Comparison of ENCODE assay signal across 2 cellular contexts in genomic region chr3:152192936-152193672, GRCh38.
TF ChIP-seq lines count a peak whose summit lies in the region.

No MANE protein-coding gene starts in this region.

TF ChIP-seq in A549, 52 proteins besides CTCF, POLR2A, EP300 and RAD21:
- no peak for TF ChIP-seq ELK1 (IDR thresholded peaks at IDR 0.05; ENCODE audit: low read depth, low read length)
- no peak for TF ChIP-seq ZC3H11A (IDR thresholded peaks at IDR 0.05)
- TF ChIP-seq MAX (IDR thresholded peaks at IDR 0.05): no peak
- TF ChIP-seq EHF (CRISPR knock-in tag; IDR thresholded peaks at IDR 0.05): no peak
- TF ChIP-seq ESRRA (IDR thresholded peaks at IDR 0.05; ENCODE audit: borderline replicate concordance, low read length): no peak
- no peak for TF ChIP-seq RCOR1 (IDR thresholded peaks at IDR 0.05; ENCODE audit: low read depth, low read length)
- TF ChIP-seq HDAC2 (IDR thresholded peaks at IDR 0.05): no peak
- TF ChIP-seq JUN (IDR thresholded peaks at IDR 0.05): no peak
- no peak for TF ChIP-seq SMC3 (IDR thresholded peaks at IDR 0.05)
- no peak for TF ChIP-seq HMGXB4 (CRISPR knock-in tag; IDR thresholded peaks at IDR 0.05; ENCODE audit: borderline replicate concordance)
- no peak for TF ChIP-seq SREBF2 (IDR thresholded peaks at IDR 0.05)
- no peak for TF ChIP-seq ATOH8 (CRISPR knock-in tag; IDR thresholded peaks at IDR 0.05; ENCODE audit: low read depth)
- TF ChIP-seq MYC (IDR thresholded peaks at IDR 0.05; ENCODE audit: borderline replicate concordance, low read length): no peak

TF ChIP-seq in HepG2, 621 proteins besides CTCF, POLR2A, EP300 and RAD21 (continued from another document):
- TF ChIP-seq CREB3 (CRISPR knock-in tag; IDR thresholded peaks at IDR 0.05): no peak
- TF ChIP-seq KIAA2018 (CRISPR knock-in tag; IDR thresholded peaks at IDR 0.05; ENCODE audit: borderline replicate concordance): no peak
- TF ChIP-seq JUND (CRISPR knock-in tag; IDR thresholded peaks at IDR 0.05): no peak
